8 cellular contexts compared by ENCODE assay signal in genomic region chr3:193240436-193240849, GRCh38. TPM values are rescaled to one million over a fixed set of nuclear protein-coding genes. Genes with fewer than 3 reads are reported as not detected.
A peak's percentile ranks its signal among the peaks of the same experiment; 100 is the strongest.
DNase-seq lines count a peak whose midpoint lies in the region; ATAC-seq and TF ChIP-seq lines count a peak whose summit lies in the region.

No MANE protein-coding gene starts in this region.

- peaks cover 31% of the 10 kb centered on the region for H3K27me3 Mint-ChIP-seq in activated naive CD8-positive, alpha-beta T cell

- peak in 1 of 2 experiments; percentile 56 for DNase-seq in HAP-1 (ENCODE audit: low spot score in 2 of 2)
- DNase-seq in right atrium auricular region (ENCODE audit: low spot score) = no peak
- DNase-seq in stimulated activated CD4-positive, alpha-beta T cell treated with anti-CD3 and anti-CD28 coated beads, Interleukin-12 subunit alpha, Interleukin-12 subunit beta, amount 100 ng/mL, for 4 hours = no peak
- DNase-seq in NCI-H226 = no peak
- DNase-seq in DMS79 (lab: John Stamatoyannopoulos, UW) = no peak

- no peak for ATAC-seq in GM21423 (IDR thresholded peaks at IDR 0.05; ENCODE audit: unreplicated experiment)

- peak overlapping the region; percentile 38 for H3K4me3 ChIP-seq in HAP-1
- H3K4me3 ChIP-seq in right atrium auricular region = peak overlapping the region; percentile 50 to 55
- peak overlapping the region; percentile 64 for H3K4me3 ChIP-seq in skeletal muscle satellite cell (ENCODE audit: low read length)

- no peaks in the 10 kb centered on the region for H3K36me3 ChIP-seq in HAP-1 (replicated peaks)
- no peaks in the 10 kb centered on the region for H3K36me3 ChIP-seq in right atrium auricular region
- no peaks in the 10 kb centered on the region for H3K36me3 ChIP-seq in skeletal muscle satellite cell (ENCODE audit: insufficient read depth, low read length)

- in situ Hi-C loops in HAP-1 (cut with MboI; ENCODE audit: low sequenced_read_pairs) = no loop called here

- H3K4me1 Mint-ChIP-seq in activated naive CD8-positive, alpha-beta T cell (ENCODE audit: low read depth) = peaks cover 5% of the 10 kb centered on the region

- no peak overlapping the region for H3K9ac ChIP-seq in skeletal muscle satellite cell (ENCODE audit: low read depth, low read length)

- peak overlapping the region; percentile 82 to 84 for H3K27ac ChIP-seq in right atrium auricular region

- H3K9me3 ChIP-seq in HAP-1 = no peaks in the 10 kb centered on the region
- no peaks in the 10 kb centered on the region for H3K9me3 ChIP-seq in right atrium auricular region
- H3K9me3 ChIP-seq in skeletal muscle satellite cell (replicated peaks; ENCODE audit: low read length) = no peaks in the 10 kb centered on the region

- peaks cover 30% of the 10 kb centered on the region for H3K4me1 ChIP-seq in HAP-1
- H3K4me1 ChIP-seq in right atrium auricular region = no peaks in the 10 kb centered on the region
- peaks cover 3% of the 10 kb centered on the region for H3K4me1 ChIP-seq in skeletal muscle satellite cell (ENCODE audit: control insufficient read depth, insufficient read depth, low read length)

- H3K4me3 Mint-ChIP-seq in activated naive CD8-positive, alpha-beta T cell = peak overlapping the region; percentile 62

- TF ChIP-seq CTCF in right atrium auricular region (IDR thresholded peaks at IDR 0.05) = no peak

- no peak overlapping the region for H3K27ac Mint-ChIP-seq in activated naive CD8-positive, alpha-beta T cell

- H3K4me2 ChIP-seq in skeletal muscle satellite cell (ENCODE audit: low read length) = peak overlapping the region; percentile 87

- no peaks in the 10 kb centered on the region for H3K27me3 ChIP-seq in HAP-1 (ENCODE audit: low read depth)
- no peaks in the 10 kb centered on the region for H3K27me3 ChIP-seq in right atrium auricular region
- peaks cover 3% of the 10 kb centered on the region for H3K27me3 ChIP-seq in skeletal muscle satellite cell (ENCODE audit: control insufficient read depth, insufficient read depth, low read length)

- no peaks in the 10 kb centered on the region for H3K36me3 Mint-ChIP-seq in activated naive CD8-positive, alpha-beta T cell

- no peaks in the 10 kb centered on the region for H3K9me3 Mint-ChIP-seq in activated naive CD8-positive, alpha-beta T cell (ENCODE audit: low read depth)

RNA-seq across cellular contexts. Expression of gene PLAAT1, which starts 0.6 kb away (rescaled TPM):
- total RNA-seq in right atrium auricular region = 10 to 100 TPM; 10.3 to 11.2 TPM
- total RNA-seq in skeletal muscle satellite cell (2012; rRNA removed) = 1.0 TPM in 1 of 2 replicates, not detected in the other
